In the genomic region with DNA sequence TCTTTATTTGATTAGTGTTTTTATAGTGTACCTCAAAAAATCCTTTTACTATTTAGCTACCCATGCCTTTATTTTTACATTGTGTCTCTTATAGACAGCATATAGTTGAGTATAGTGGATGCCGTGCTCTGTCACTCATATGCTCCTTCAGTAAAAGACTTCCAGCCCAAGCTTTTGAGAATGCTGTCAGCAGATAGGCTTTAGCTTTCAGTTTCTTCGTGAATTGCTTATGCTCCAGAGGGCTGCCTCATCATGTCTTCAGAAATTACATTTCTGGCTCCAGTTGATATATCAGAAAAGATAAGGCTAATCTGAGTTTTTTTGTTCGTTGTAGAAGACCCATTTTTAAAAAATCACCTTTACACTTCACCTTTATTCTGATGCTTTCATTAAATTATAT, we compare ENCODE assay signal across 33 cellular contexts.
"Had no signal": no experiment of that assay in that cellular context is flagged by ENCODE, and none has a peak within 500 bp of the region (broad histone marks: within the 10 kb centered on the region; RNA-seq: fewer than 3 reads in every experiment).

No MANE protein-coding gene starts in this region.

- ATAC-seq: activated CD4-positive, alpha-beta T cell treated with anti-CD3 and anti-CD28 coated beads for 36 hours; activated CD8-positive, alpha-beta memory T cell treated with anti-CD3 and anti-CD28 coated beads, Interleukin-2, amount 10 ng/mL, durations not matched to agents 7 days and 5 days; activated CD8-positive, alpha-beta T cell treated with anti-CD3 and anti-CD28 coated beads, Interleukin-2, amount 10 ng/mL, durations not matched to agents 7 days and 5 days; activated naive CD4-positive, alpha-beta T cell treated with anti-CD3 and anti-CD28 coated beads, Interleukin-2, amount 50 U/mL, for 72 hours; gastroesophageal sphincter; T-helper 17 cell had no signal

- H3K27me3 ChIP-seq: ascending aorta, breast epithelium, cardiac muscle cell, colonic mucosa, esophagus squamous epithelium, gastroesophageal sphincter had no signal

- H3K36me3 ChIP-seq: ascending aorta, breast epithelium, cardiac muscle cell, colonic mucosa, esophagus squamous epithelium, gastroesophageal sphincter had no signal

- H3K9me3 ChIP-seq: ascending aorta, breast epithelium, colonic mucosa, esophagus squamous epithelium, gastroesophageal sphincter had no signal

- H3K27me3 Mint-ChIP-seq: activated CD4-positive, alpha-beta memory T cell treated with anti-CD3 and anti-CD28 coated beads for 36 hours; activated CD4-positive, alpha-beta T cell treated with anti-CD3 and anti-CD28 coated beads for 36 hours; activated CD4-positive, alpha-beta T cell treated with anti-CD3 and anti-CD28 coated beads, Interleukin-2, amount 10 ng/mL, durations not matched to agents 24 days and 14 days; activated CD8-positive, alpha-beta memory T cell treated with anti-CD3 and anti-CD28 coated beads, Interleukin-2, amount 10 ng/mL, durations not matched to agents 7 days and 5 days; activated naive CD4-positive, alpha-beta T cell treated with anti-CD3 and anti-CD28 coated beads, Interleukin-2, amount 10 ng/mL, durations not matched to agents 7 days and 5 days; activated naive CD8-positive, alpha-beta T cell treated with anti-CD3 and anti-CD28 coated beads, Interleukin-2, amount 10 ng/mL, durations not matched to agents 7 days and 5 days; T-helper 17 cell had no signal

- H3K4me1 Mint-ChIP-seq: activated CD4-positive, alpha-beta T cell treated with anti-CD3 and anti-CD28 coated beads for 36 hours; activated CD4-positive, alpha-beta T cell treated with anti-CD3 and anti-CD28 coated beads, Interleukin-2, amount 10 ng/mL, durations not matched to agents 24 days and 14 days; activated CD8-positive, alpha-beta memory T cell treated with anti-CD3 and anti-CD28 coated beads, Interleukin-2, amount 10 ng/mL, durations not matched to agents 7 days and 5 days; activated naive CD4-positive, alpha-beta T cell treated with anti-CD3 and anti-CD28 coated beads, Interleukin-2, amount 10 ng/mL, durations not matched to agents 7 days and 5 days; activated naive CD8-positive, alpha-beta T cell treated with anti-CD3 and anti-CD28 coated beads, Interleukin-2, amount 10 ng/mL, durations not matched to agents 7 days and 5 days; brain; T-helper 17 cell had no signal

- H3K4me3 Mint-ChIP-seq: activated CD4-positive, alpha-beta memory T cell treated with anti-CD3 and anti-CD28 coated beads for 36 hours; activated CD4-positive, alpha-beta T cell treated with anti-CD3 and anti-CD28 coated beads for 36 hours; activated CD4-positive, alpha-beta T cell treated with anti-CD3 and anti-CD28 coated beads, Interleukin-2, amount 10 ng/mL, durations not matched to agents 24 days and 14 days; activated CD8-positive, alpha-beta memory T cell treated with anti-CD3 and anti-CD28 coated beads, Interleukin-2, amount 10 ng/mL, durations not matched to agents 7 days and 5 days; activated CD8-positive, alpha-beta T cell treated with anti-CD3 and anti-CD28 coated beads, Interleukin-2, amount 10 ng/mL, durations not matched to agents 7 days and 5 days; activated naive CD4-positive, alpha-beta T cell treated with anti-CD3 and anti-CD28 coated beads, Interleukin-2, amount 10 ng/mL, durations not matched to agents 7 days and 5 days; activated naive CD8-positive, alpha-beta T cell treated with anti-CD3 and anti-CD28 coated beads, Interleukin-2, amount 10 ng/mL, durations not matched to agents 7 days and 5 days; activated T-helper 1 cell treated with anti-CD3 and anti-CD28 coated beads, Interleukin-12 subunit alpha, Interleukin-12 subunit beta, Interleukin-2, Interleukin-4 antibody, amounts not matched to agents 30 ng/mL and 10 ng/mL and 1 ng/mL, durations not matched to agents 14 hours and 24 hours and 36 hours; brain; T-helper 17 cell; T-helper 2 cell treated with Interferon-gamma antibody and Interleukin-4, amounts not matched to agents 5 μg/mL and 100 μg/mL, for 36 hours had no signal

- H3K27ac Mint-ChIP-seq: activated CD4-positive, alpha-beta memory T cell treated with anti-CD3 and anti-CD28 coated beads for 36 hours; activated CD4-positive, alpha-beta T cell treated with anti-CD3 and anti-CD28 coated beads for 36 hours; activated CD4-positive, alpha-beta T cell treated with anti-CD3 and anti-CD28 coated beads, Interleukin-2, amount 10 ng/mL, durations not matched to agents 24 days and 14 days; activated CD8-positive, alpha-beta memory T cell treated with anti-CD3 and anti-CD28 coated beads, Interleukin-2, amount 10 ng/mL, durations not matched to agents 7 days and 5 days; activated CD8-positive, alpha-beta T cell treated with anti-CD3 and anti-CD28 coated beads, Interleukin-2, amount 10 ng/mL, durations not matched to agents 7 days and 5 days; activated naive CD4-positive, alpha-beta T cell treated with anti-CD3 and anti-CD28 coated beads, Interleukin-2, amount 10 ng/mL, durations not matched to agents 7 days and 5 days; activated naive CD4-positive, alpha-beta T cell treated with anti-CD3 and anti-CD28 coated beads, Interleukin-2, amount 50 U/mL, for 72 hours; activated naive CD8-positive, alpha-beta T cell treated with anti-CD3 and anti-CD28 coated beads, Interleukin-2, amount 10 ng/mL, durations not matched to agents 7 days and 5 days; activated T-helper 1 cell treated with anti-CD3 and anti-CD28 coated beads, Interleukin-12 subunit alpha, Interleukin-12 subunit beta, Interleukin-2, Interleukin-4 antibody, amounts not matched to agents 30 ng/mL and 10 ng/mL and 1 ng/mL, durations not matched to agents 14 hours and 24 hours and 36 hours; activated T-helper 2 cell treated with anti-CD3 and anti-CD28 coated beads, Interferon-gamma antibody, Interleukin-2, Interleukin-4, amounts not matched to agents 10 μg/mL and 5 μg/mL and 100 μg/mL, durations not matched to agents 14 hours and 24 hours and 36 hours; brain; T-helper 17 cell; T-helper 2 cell treated with Interferon-gamma antibody and Interleukin-4, amounts not matched to agents 5 μg/mL and 100 μg/mL, for 36 hours had no signal

- H3K27ac ChIP-seq: ascending aorta, breast epithelium, cardiac muscle cell, colonic mucosa, epithelial cell of prostate, esophagus squamous epithelium, gastroesophageal sphincter had no signal

- H3K4me3 ChIP-seq: ascending aorta, breast epithelium, cardiac muscle cell, colonic mucosa, esophagus squamous epithelium, gastroesophageal sphincter had no signal

- H3K36me3 Mint-ChIP-seq: activated CD4-positive, alpha-beta memory T cell treated with anti-CD3 and anti-CD28 coated beads for 36 hours; activated CD8-positive, alpha-beta memory T cell treated with anti-CD3 and anti-CD28 coated beads, Interleukin-2, amount 10 ng/mL, durations not matched to agents 7 days and 5 days; activated naive CD4-positive, alpha-beta T cell treated with anti-CD3 and anti-CD28 coated beads, Interleukin-2, amount 10 ng/mL, durations not matched to agents 7 days and 5 days; activated naive CD4-positive, alpha-beta T cell treated with anti-CD3 and anti-CD28 coated beads, Interleukin-2, amount 50 U/mL, for 72 hours; activated naive CD8-positive, alpha-beta T cell treated with anti-CD3 and anti-CD28 coated beads, Interleukin-2, amount 10 ng/mL, durations not matched to agents 7 days and 5 days; brain had no signal

- H3K4me1 ChIP-seq: ascending aorta, breast epithelium, colonic mucosa, esophagus squamous epithelium, gastroesophageal sphincter had no signal

- DNase-seq: activated CD4-positive, alpha-beta memory T cell treated with anti-CD3 and anti-CD28 coated beads for 36 hours; activated CD4-positive, alpha-beta T cell treated with anti-CD3 and anti-CD28 coated beads for 36 hours; activated CD4-positive, alpha-beta T cell treated with anti-CD3 and anti-CD28 coated beads, Interleukin-2, amount 10 ng/mL, durations not matched to agents 24 days and 14 days; activated CD4-positive, CD25-positive, alpha-beta regulatory T cell; activated CD4-positive, CD25-positive, alpha-beta regulatory T cell treated with anti-CD3 and anti-CD28 coated beads, Interleukin-2, amount 50 U/mL, for 72 hours; activated CD8-positive, alpha-beta memory T cell treated with anti-CD3 and anti-CD28 coated beads, Interleukin-2, amount 10 ng/mL, durations not matched to agents 7 days and 5 days; activated CD8-positive, alpha-beta memory T cell treated with anti-CD3 and anti-CD28 coated beads, Interleukin-2, amount 50 U/mL, for 4 hours; activated CD8-positive, alpha-beta T cell treated with anti-CD3 and anti-CD28 coated beads, Interleukin-2, amount 10 ng/mL, durations not matched to agents 7 days and 5 days; activated effector memory CD4-positive, alpha-beta T cell treated with anti-CD3 and anti-CD28 coated beads, Interleukin-2, amount 50 U/mL, for 16 hours; activated naive CD4-positive, alpha-beta T cell treated with anti-CD3 and anti-CD28 coated beads, Interleukin-2, amount 10 ng/mL, durations not matched to agents 7 days and 5 days; activated naive CD8-positive, alpha-beta T cell treated with anti-CD3 and anti-CD28 coated beads, Interleukin-2, amount 10 ng/mL, durations not matched to agents 7 days and 5 days; activated T-cell treated with anti-CD3 and anti-CD28 coated beads, Interleukin-2, amount 50 U/mL, for 1 hour; activated T-cell treated with anti-CD3 and anti-CD28 coated beads, Interleukin-2, amount 50 U/mL, for 48 hours; central memory CD4-positive, alpha-beta T cell; cerebellar nuclear complex; colonic mucosa; effector CD8-positive, alpha-beta T cell; esophagus squamous epithelium; foreskin melanocyte; head of caudate nucleus; T-helper 1 cell; T-helper 17 cell; T1000 had no signal

- H3K9me3 Mint-ChIP-seq: activated CD4-positive, alpha-beta T cell treated with anti-CD3 and anti-CD28 coated beads, Interleukin-2, amount 10 ng/mL, durations not matched to agents 24 days and 14 days; activated T-helper 2 cell treated with anti-CD3 and anti-CD28 coated beads, Interferon-gamma antibody, Interleukin-2, Interleukin-4, amounts not matched to agents 10 μg/mL and 5 μg/mL and 100 μg/mL, durations not matched to agents 14 hours and 24 hours and 36 hours; brain had no signal
